In genomic region chr14:73741386-73741875, GRCh38 we compare ENCODE assay signal across 8 cellular contexts. TPM values are rescaled to one million over a fixed set of nuclear protein-coding genes. Genes with fewer than 3 reads are reported as not detected.
DNase-seq lines count a peak whose midpoint lies in the region; ATAC-seq and TF ChIP-seq lines count a peak whose summit lies in the region.

No MANE protein-coding gene starts in this region.

- peaks cover 66% of the 10 kb centered on the region for H3K4me1 ChIP-seq in CD8-positive, alpha-beta memory T cell (ENCODE audit: insufficient read depth, low read length)
- H3K4me1 ChIP-seq in spleen = peaks cover 70 to 85% (median 81%) of the 10 kb centered on the region in 6 donors

- no peaks in the 10 kb centered on the region for H3K27me3 ChIP-seq in CD8-positive, alpha-beta memory T cell (ENCODE audit: insufficient read depth, low read length, poor library complexity, severe bottlenecking)
- no peaks in the 10 kb centered on the region for H3K27me3 ChIP-seq in brain microvascular endothelial cell (replicated peaks)
- H3K27me3 ChIP-seq in spleen (replicated peaks in 1 of 7) = no peaks in the 10 kb centered on the region

- peak overlapping the region; percentile 79 to 94 (median 85) for H3K4me3 Mint-ChIP-seq in CD8-positive, alpha-beta memory T cell
- no peak overlapping the region for H3K4me3 Mint-ChIP-seq in glutamatergic neuron (ENCODE audit: unreplicated experiment)

- peak; percentile 62 to 79 (median 66) for DNase-seq in CD8-positive, alpha-beta memory T cell
- DNase-seq in T-helper 9 cell = peak; percentile 60
- DNase-seq in brain microvascular endothelial cell = peak; percentile 55
- peak; percentile 86 for DNase-seq in iPS-NIHi7 (ENCODE audit: extremely low spot score)
- DNase-seq in spleen = peak; percentile 90
- no peak for DNase-seq in SHP77 (lab: John Stamatoyannopoulos, UW)
- DNase-seq in glutamatergic neuron = no peak

- peaks cover 16% of the 10 kb centered on the region for H3K36me3 ChIP-seq in CD8-positive, alpha-beta memory T cell (ENCODE audit: insufficient read depth, low read length)
- H3K36me3 ChIP-seq in brain microvascular endothelial cell (replicated peaks) (peaks cover 27% of the 10 kb centered on the region), spleen (peaks cover 0 to 42% (median 34%) of the 10 kb centered on the region in 6 donors)

- H3K27me3 Mint-ChIP-seq in CD8-positive, alpha-beta memory T cell = no peaks in the 10 kb centered on the region
- H3K27me3 Mint-ChIP-seq in glutamatergic neuron (ENCODE audit: unreplicated experiment) = peaks cover 6% of the 10 kb centered on the region

- H3K27ac ChIP-seq in CD8-positive, alpha-beta memory T cell (ENCODE audit: low read depth, low read length) = peak overlapping the region; percentile 68
- H3K27ac ChIP-seq in brain microvascular endothelial cell = peak overlapping the region; percentile 19
- peak overlapping the region; percentile 30 to 97 (median 84) for H3K27ac ChIP-seq in spleen

- H3K27ac Mint-ChIP-seq in CD8-positive, alpha-beta memory T cell = peak overlapping the region; percentile 91 to 98 (median 95)
- no peak overlapping the region for H3K27ac Mint-ChIP-seq in glutamatergic neuron (ENCODE audit: unreplicated experiment)

- peaks cover 59 to 88% (median 64%) of the 10 kb centered on the region in 3 donors for H3K4me1 Mint-ChIP-seq in CD8-positive, alpha-beta memory T cell
- H3K4me1 Mint-ChIP-seq in glutamatergic neuron (ENCODE audit: low read depth, unreplicated experiment) = peaks cover 9% of the 10 kb centered on the region

- intact Hi-C loops in spleen (cut with DNase I; ENCODE audit: low total_unique reads) = no loop called here

- ATAC-seq in HG03571 (IDR thresholded peaks at IDR 0.05; ENCODE audit: unreplicated experiment) = peak; percentile 36

- POLR2A ChIA-PET in CD8-positive, alpha-beta memory T cell (lab: Charles Lee) = interaction anchor here (0.6 to 6.2 kb wide), 9 partner anchors 12 to 145 kb away, joined by 3 to 67 read pairs (median 5); partner anchors contain the start of genes PNMA1 and ZNF410

- TF ChIP-seq POLR2A in spleen (IDR thresholded peaks at IDR 0.05) = no peak

- H3K9me3 Mint-ChIP-seq in CD8-positive, alpha-beta memory T cell = no peaks in the 10 kb centered on the region
- no peaks in the 10 kb centered on the region for H3K9me3 Mint-ChIP-seq in glutamatergic neuron (ENCODE audit: unreplicated experiment)

- no peak for TF ChIP-seq CTCF in brain microvascular endothelial cell (IDR thresholded peaks at IDR 0.05; ENCODE audit: low read depth, low read length, missing control alignments)
- peak in 2 of 11 experiments; percentile 15 to 16 for TF ChIP-seq CTCF in spleen (IDR thresholded peaks at IDR 0.05 in 8 of 11, conservative IDR thresholded peaks at IDR 0.05 in 3 of 11)
- no peak for TF ChIP-seq CTCF in glutamatergic neuron (IDR thresholded peaks at IDR 0.05; ENCODE audit: partially characterized antibody, unreplicated experiment)

- WGBS in spleen, 5 donors = 0 to 2% (median 0%) methylated on average over 9 to 12 of the region's 12 CpGs

- H3K4me3 ChIP-seq in CD8-positive, alpha-beta memory T cell (ENCODE audit: low read length) = peak overlapping the region; percentile 62
- H3K4me3 ChIP-seq in brain microvascular endothelial cell (ENCODE audit: low read depth, low read length) (peak overlapping the region; percentile 31), spleen (peak overlapping the region in 7 of 8 donors; percentile 7 to 64 (median 24))

- H3K9me3 ChIP-seq in CD8-positive, alpha-beta memory T cell (ENCODE audit: low read length) = no peaks in the 10 kb centered on the region
- no peaks in the 10 kb centered on the region for H3K9me3 ChIP-seq in spleen

- CTCF ChIA-PET in CD8-positive, alpha-beta memory T cell (lab: Charles Lee) = interaction anchor here (1.0 to 8.5 kb wide), 11 partner anchors 10 to 86 kb away, joined by 3 to 137 read pairs (median 5); a partner anchor contains a TSS

- in situ Hi-C loops in brain microvascular endothelial cell (cut with HindIII; ENCODE audit: low pct_ligation_motif_present, low sequenced_read_pairs) = no loop called here

- peaks cover 0 to 35% (median 3%) of the 10 kb centered on the region in 3 donors for H3K36me3 Mint-ChIP-seq in CD8-positive, alpha-beta memory T cell
- H3K36me3 Mint-ChIP-seq in glutamatergic neuron (ENCODE audit: unreplicated experiment) = no peaks in the 10 kb centered on the region

RNA-seq across cellular contexts. Expression of gene PNMA1, which starts 27.2 kb away (rescaled TPM):
- total RNA-seq in CD8-positive, alpha-beta memory T cell = 10 to 100 TPM; 56.8 to 61.0 TPM
- polyA plus RNA-seq in CD8-positive, alpha-beta memory T cell = 43.7 TPM
- total RNA-seq in spleen = 10 to 100 TPM; 21.1 to 31.8 (median 25.4) TPM
- 10 to 100 TPM; 13.1 to 19.8 (median 13.8) TPM for polyA plus RNA-seq in spleen
- 145 TPM for total RNA-seq in glutamatergic neuron (ENCODE audit: unreplicated experiment)

Comparison
In these comparisons a context has a peak if more than half of its experiments do, and no peak if none do; other contexts are left out.
1. DNase-seq: peak in CD8-positive, alpha-beta memory T cell (5 of 5), T-helper 9 cell (single experiment), brain microvascular endothelial cell (single experiment), iPS-NIHi7 (single experiment) and spleen (single experiment); none in SHP77 (0 of 2) and glutamatergic neuron (single experiment).
2. H3K27ac ChIP-seq: peak in every context shown above with its lines; median percentile 84 in spleen; 68 in CD8-positive, alpha-beta memory T cell; 19 in brain microvascular endothelial cell.
3. Peak in every context shown above with its lines, with median percentiles within 50 percentile points of each other: H3K4me3 ChIP-seq.